8 cellular contexts compared by ENCODE assay signal in genomic region chr1:64966158-64966963, GRCh38. TPM values are rescaled to one million over a fixed set of nuclear protein-coding genes. Genes with fewer than 3 reads are reported as not detected.
DNase-seq lines count a peak whose midpoint lies in the region; ATAC-seq lines count a peak whose summit lies in the region.

Gene JAK1 (minus strand): TSS chr1:64966549. CDS start chr1:64886264, 80,285 bp downstream.

- no peaks in the 10 kb centered on the region for H3K27me3 Mint-ChIP-seq in CD4-positive, CD25-positive, alpha-beta regulatory T cell
- no peaks in the 10 kb centered on the region for H3K27me3 Mint-ChIP-seq in activated CD8-positive, alpha-beta T cell treated with anti-CD3 and anti-CD28 coated beads, Interleukin-2, amount 10 ng/mL, durations not matched to agents 7 days and 5 days (ENCODE audit: low read depth)

- CTCF ChIA-PET in activated CD8-positive, alpha-beta T cell treated with anti-CD3 and anti-CD28 coated beads, Interleukin-2, amount 10 ng/mL, durations not matched to agents 7 days and 5 days (lab: Charles Lee) = interaction anchor here (0.8 to 2.0 kb wide), 4 partner anchors 12 to 71 kb away, joined by 3 to 6 read pairs (median 4); no protein-coding TSS in a partner anchor

- peak; percentile 83 to 85 for ATAC-seq in CD4-positive, CD25-positive, alpha-beta regulatory T cell (ENCODE audit: low read depth in 2 of 2)
- peak; percentile 71 for ATAC-seq in GM19372 (IDR thresholded peaks at IDR 0.05; ENCODE audit: low read depth, unreplicated experiment)
- ATAC-seq in HG03520 (IDR thresholded peaks at IDR 0.05; ENCODE audit: unreplicated experiment) = peak; percentile 79
- peak; percentile 79 for ATAC-seq in activated CD8-positive, alpha-beta T cell treated with anti-CD3 and anti-CD28 coated beads, Interleukin-2, amount 10 ng/mL, durations not matched to agents 7 days and 5 days

- no peaks in the 10 kb centered on the region for H3K36me3 ChIP-seq in CD4-positive, CD25-positive, alpha-beta regulatory T cell (ENCODE audit: control insufficient read depth, insufficient read depth, low read length)

- POLR2A ChIA-PET in activated CD8-positive, alpha-beta T cell treated with anti-CD3 and anti-CD28 coated beads, Interleukin-2, amount 10 ng/mL, durations not matched to agents 7 days and 5 days (lab: Charles Lee) = interaction anchor here (0.7 to 2.4 kb wide), 19 partner anchors 9 to 110 kb away, joined by 3 to 8 read pairs (median 3); no protein-coding TSS in a partner anchor

- H3K36me3 Mint-ChIP-seq in CD4-positive, CD25-positive, alpha-beta regulatory T cell = no peaks in the 10 kb centered on the region
- H3K36me3 Mint-ChIP-seq in activated CD8-positive, alpha-beta T cell treated with anti-CD3 and anti-CD28 coated beads, Interleukin-2, amount 10 ng/mL, durations not matched to agents 7 days and 5 days (ENCODE audit: low read depth) = peaks cover 14% of the 10 kb centered on the region

- H3K4me3 ChIP-seq in CD4-positive, CD25-positive, alpha-beta regulatory T cell (ENCODE audit: low read depth, low read length) = peak within 1 kb of the TSS; percentile 96

- H3K9me3 Mint-ChIP-seq in CD4-positive, CD25-positive, alpha-beta regulatory T cell = no peaks in the 10 kb centered on the region
- no peaks in the 10 kb centered on the region for H3K9me3 Mint-ChIP-seq in activated CD8-positive, alpha-beta T cell treated with anti-CD3 and anti-CD28 coated beads, Interleukin-2, amount 10 ng/mL, durations not matched to agents 7 days and 5 days (ENCODE audit: insufficient read depth)

- H3K27ac ChIP-seq in CD4-positive, CD25-positive, alpha-beta regulatory T cell (ENCODE audit: insufficient read depth, low read length, poor library complexity, severe bottlenecking) = peak within 1 kb of the TSS; percentile 96

- H3K4me1 ChIP-seq in CD4-positive, CD25-positive, alpha-beta regulatory T cell (ENCODE audit: control insufficient read depth, insufficient read depth, low read length, poor library complexity, severe bottlenecking) = peaks cover 42% of the 10 kb centered on the region

- peak within 1 kb of the TSS; percentile 94 to 96 (median 94) for H3K27ac Mint-ChIP-seq in CD4-positive, CD25-positive, alpha-beta regulatory T cell
- H3K27ac Mint-ChIP-seq in activated CD8-positive, alpha-beta T cell treated with anti-CD3 and anti-CD28 coated beads, Interleukin-2, amount 10 ng/mL, durations not matched to agents 7 days and 5 days = peak within 1 kb of the TSS; percentile 88

- peaks cover 29 to 50% (median 40%) of the 10 kb centered on the region in 4 donors for H3K4me1 Mint-ChIP-seq in CD4-positive, CD25-positive, alpha-beta regulatory T cell
- peaks cover 49% of the 10 kb centered on the region for H3K4me1 Mint-ChIP-seq in activated CD8-positive, alpha-beta T cell treated with anti-CD3 and anti-CD28 coated beads, Interleukin-2, amount 10 ng/mL, durations not matched to agents 7 days and 5 days (ENCODE audit: low read depth)

- peak; percentile 85 to 92 (median 91) for DNase-seq in CD4-positive, CD25-positive, alpha-beta regulatory T cell
- DNase-seq in NCI-H774 (lab: John Stamatoyannopoulos, UW) = peak; percentile 76
- peak; percentile 91 for DNase-seq in activated CD8-positive, alpha-beta T cell treated with anti-CD3 and anti-CD28 coated beads, Interleukin-2, amount 10 ng/mL, durations not matched to agents 7 days and 5 days
- peak; percentile 89 for DNase-seq in effector CD4-positive, alpha-beta T cell
- peak; percentile 83 to 89 for DNase-seq in lung microvascular endothelial cell (ENCODE audit: low read depth in 2 of 2)
- peak; percentile 82 to 89 (median 82) for DNase-seq in stimulated activated CD4-positive, alpha-beta T cell treated with anti-CD3 and anti-CD28 coated beads, TNF-alpha, amount 100 ng/mL, for 4 hours (ENCODE audit: low read depth in 3 of 3)

- no peaks in the 10 kb centered on the region for H3K9me3 ChIP-seq in CD4-positive, CD25-positive, alpha-beta regulatory T cell (ENCODE audit: control insufficient read depth in 2 of 2, low read length in 2 of 2)

- H3K27me3 ChIP-seq in CD4-positive, CD25-positive, alpha-beta regulatory T cell (ENCODE audit: control insufficient read depth, insufficient read depth, low read length) = no peaks in the 10 kb centered on the region

- peak within 1 kb of the TSS; percentile 95 to 98 (median 97) for H3K4me3 Mint-ChIP-seq in CD4-positive, CD25-positive, alpha-beta regulatory T cell
- H3K4me3 Mint-ChIP-seq in activated CD8-positive, alpha-beta T cell treated with anti-CD3 and anti-CD28 coated beads, Interleukin-2, amount 10 ng/mL, durations not matched to agents 7 days and 5 days = peak within 1 kb of the TSS; percentile 89

RNA-seq across cellular contexts. Expression of gene JAK1, which starts in this region (rescaled TPM):
- 333 TPM for total RNA-seq in CD4-positive, CD25-positive, alpha-beta regulatory T cell
- polyA plus RNA-seq in CD4-positive, CD25-positive, alpha-beta regulatory T cell = 100 to 1,000 TPM; 215 to 231 (median 223) TPM
- total RNA-seq in activated CD8-positive, alpha-beta T cell treated with anti-CD3 and anti-CD28 coated beads, Interleukin-2, amount 10 ng/mL, durations not matched to agents 7 days and 5 days = 100 to 1,000 TPM; 156 to 159 TPM
- total RNA-seq in lung microvascular endothelial cell = 124 and 125 TPM in 2 replicates

Comparison
In these comparisons a context has a peak if more than half of its experiments do, and no peak if none do; other contexts are left out.
1. Peak in every context shown above with its lines: DNase-seq, ATAC-seq, H3K4me3 ChIP-seq and H3K27ac ChIP-seq.